18 cellular contexts compared by ENCODE assay signal in the genomic region with DNA sequence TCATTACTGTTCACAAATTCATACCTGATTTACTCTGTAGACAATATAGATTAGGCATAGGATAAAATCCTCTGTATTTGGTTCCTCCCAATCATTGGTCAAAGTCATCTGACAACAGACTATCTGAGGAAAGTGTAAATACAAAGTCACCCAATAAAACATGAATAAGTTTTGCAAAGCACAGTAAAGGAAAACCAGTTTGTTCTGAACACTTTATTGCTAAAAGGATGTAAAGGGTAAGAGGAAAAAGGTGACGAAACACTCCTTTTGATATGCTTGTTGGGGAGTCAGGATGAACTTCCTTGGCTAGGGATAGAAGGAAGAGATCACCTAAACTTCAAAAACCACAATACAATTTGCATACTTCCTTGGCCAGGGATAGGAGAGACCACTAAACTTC. TPM values are rescaled to one million over a fixed set of nuclear protein-coding genes. Genes with fewer than 3 reads are reported as not detected.
DNase-seq lines count a peak whose midpoint lies in the region; ATAC-seq, FAIRE-seq and TF ChIP-seq lines count a peak whose summit lies in the region.
"Had no signal": no experiment of that assay in that cellular context is flagged by ENCODE, and none has a peak within 500 bp of the region (broad histone marks: within the 10 kb centered on the region; RNA-seq: fewer than 3 reads in every experiment).

No MANE protein-coding gene starts in this region.

- H3K27ac Mint-ChIP-seq in mesothelial cell of epicardium = peak overlapping the region; percentile 43
- no peak overlapping the region for H3K27ac Mint-ChIP-seq in stimulated activated memory B cell treated with anti-CD40 and anti-IgM and Interleukin-4, amounts not matched to agents 10 μg/mL and 1 μg/mL and 100 μg/mL, for 72 hours

- H3K4me3 Mint-ChIP-seq in mesothelial cell of epicardium = no peak overlapping the region
- H3K4me3 Mint-ChIP-seq in stimulated activated memory B cell treated with anti-CD40 and anti-IgM and Interleukin-4, amounts not matched to agents 10 μg/mL and 1 μg/mL and 100 μg/mL, for 72 hours = no peak overlapping the region
- H3K4me3 Mint-ChIP-seq: CD4-positive, CD25-positive, alpha-beta regulatory T cell had no signal

- FAIRE-seq in GM19239 (lab: Jason Lieb, UNC) (peak; percentile 28), colon (lab: Jason Lieb, UNC) (peak; percentile 57)
- FAIRE-seq: H1 had no signal

- intact Hi-C loops in Right ventricle myocardium superior (cut with DNase I) (loop anchor here (10.0 kb wide), 1 partner anchor 491 kb away; no protein-coding TSS in a partner anchor), cardiac septum (cut with DNase I) (loop anchor here (5.0 kb wide), 1 partner anchor 738 kb away; no protein-coding TSS in a partner anchor)

- H3K27me3 ChIP-seq in thoracic aorta (replicated peaks; ENCODE audit: insufficient read depth) = no peaks in the 10 kb centered on the region
- H3K27me3 ChIP-seq: BE2C, SJSA1 had no signal

- peaks cover 7% of the 10 kb centered on the region for H3K36me3 Mint-ChIP-seq in mesothelial cell of epicardium
- no peaks in the 10 kb centered on the region for H3K36me3 Mint-ChIP-seq in stimulated activated memory B cell treated with anti-CD40 and anti-IgM and Interleukin-4, amounts not matched to agents 10 μg/mL and 1 μg/mL and 100 μg/mL, for 72 hours

- peaks cover 25% of the 10 kb centered on the region for H3K4me1 Mint-ChIP-seq in mesothelial cell of epicardium
- peaks cover 12% of the 10 kb centered on the region for H3K4me1 Mint-ChIP-seq in stimulated activated memory B cell treated with anti-CD40 and anti-IgM and Interleukin-4, amounts not matched to agents 10 μg/mL and 1 μg/mL and 100 μg/mL, for 72 hours

- H3K9me3 Mint-ChIP-seq in mesothelial cell of epicardium = no peaks in the 10 kb centered on the region
- H3K9me3 Mint-ChIP-seq in stimulated activated memory B cell treated with anti-CD40 and anti-IgM and Interleukin-4, amounts not matched to agents 10 μg/mL and 1 μg/mL and 100 μg/mL, for 72 hours = no peaks in the 10 kb centered on the region
- H3K9me3 Mint-ChIP-seq: CD4-positive, CD25-positive, alpha-beta regulatory T cell had no signal

- ATAC-seq in thoracic aorta (ENCODE audit: insufficient number of reproducible peaks, low FRiP score, low read depth) (no peak), Right ventricle myocardium superior (ENCODE audit: poor library complexity) (no peak)
- no peak for ATAC-seq in stimulated activated memory B cell treated with anti-CD40 and anti-IgM and Interleukin-4, amounts not matched to agents 10 μg/mL and 1 μg/mL and 100 μg/mL, for 72 hours

- DNase-seq in GM19239 (ENCODE audit: insufficient read length, low spot score) (no peak), mesothelial cell of epicardium (ENCODE audit: low spot score in 2 of 2, unreplicated experiment in 2 of 2) (no peak), thoracic aorta (ENCODE audit: low spot score) (no peak), SW 1271 (lab: John Stamatoyannopoulos, UW) (no peak), Right ventricle myocardium superior (no peak), cardiac septum (ENCODE audit: low spot score) (no peak)
- DNase-seq: BE2C, DMS 273 treated with DMSO at 0.1 percent for 48 hours, GDM1, KBM-7, NCI-H187, NCI-H226, NCI-H82 had no signal

- H3K36me3 ChIP-seq in thoracic aorta = no peaks in the 10 kb centered on the region

- H3K4me3 ChIP-seq in thoracic aorta = no peak overlapping the region
- H3K4me3 ChIP-seq: SJSA1 had no signal

- TF ChIP-seq CTCF in mesothelial cell of epicardium (IDR thresholded peaks at IDR 0.05; ENCODE audit: unreplicated experiment) (no peak), thoracic aorta (IDR thresholded peaks at IDR 0.05) (no peak)

- peak overlapping the region; percentile 55 to 62 for H3K27ac ChIP-seq in thoracic aorta
- H3K27ac ChIP-seq: SJSA1 had no signal

- no peaks in the 10 kb centered on the region for H3K9me3 ChIP-seq in thoracic aorta
- H3K9me3 ChIP-seq: BE2C, SJSA1 had no signal

- no peaks in the 10 kb centered on the region for H3K27me3 Mint-ChIP-seq in mesothelial cell of epicardium (ENCODE audit: low read depth)
- no peaks in the 10 kb centered on the region for H3K27me3 Mint-ChIP-seq in stimulated activated memory B cell treated with anti-CD40 and anti-IgM and Interleukin-4, amounts not matched to agents 10 μg/mL and 1 μg/mL and 100 μg/mL, for 72 hours
- H3K27me3 Mint-ChIP-seq: CD4-positive, CD25-positive, alpha-beta regulatory T cell had no signal

- peaks cover 15 to 34% of the 10 kb centered on the region in 2 donors for H3K4me1 ChIP-seq in thoracic aorta (ENCODE audit: control insufficient read depth in 1 of 2, low read depth in 2 of 2)
- H3K4me1 ChIP-seq: BE2C, SJSA1 had no signal

RNA-seq across cellular contexts. Expression of a gene that starts 10.9 kb away (rescaled TPM):
- total RNA-seq in mesothelial cell of epicardium = 16.6 to 20.1 TPM (median 18.9 TPM) in 3 replicates
- under 1 TPM; 0.14 to 0.49 TPM for total RNA-seq in thoracic aorta
- 1.7 TPM for total RNA-seq in Right ventricle myocardium superior
- 1.9 TPM for total RNA-seq in cardiac septum
